Comparison of ENCODE assay signal across 20 cellular contexts in the genomic region with DNA sequence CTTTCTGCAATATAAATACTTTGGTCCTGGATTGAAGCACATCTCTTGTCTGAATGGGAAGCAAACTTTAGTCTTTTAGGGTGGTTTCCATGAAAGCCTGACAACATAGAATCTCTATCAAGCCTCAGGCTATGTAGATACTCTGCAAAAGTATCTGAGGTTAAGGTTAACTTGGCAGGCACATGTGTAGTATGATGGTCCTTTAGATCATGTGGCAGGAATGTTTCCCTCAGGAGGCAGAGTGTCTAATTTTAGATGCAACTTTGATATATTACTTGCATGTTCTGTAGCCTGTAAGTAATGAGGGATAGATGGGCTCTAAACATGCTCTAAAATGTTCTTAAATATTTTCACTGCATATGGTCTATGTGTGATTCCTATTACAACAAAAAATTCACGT.
"Had no signal": no experiment of that assay in that cellular context is flagged by ENCODE, and none has a peak within 500 bp of the region (broad histone marks: within the 10 kb centered on the region; RNA-seq: fewer than 3 reads in every experiment).

No MANE protein-coding gene starts in this region.

- FAIRE-seq: TTC549 had no signal

- H3K36me3 ChIP-seq: cardiac muscle cell, prostate gland, suprapubic skin, uterus had no signal

- H3K4me3 ChIP-seq: cardiac muscle cell, esophagus squamous epithelium, prostate gland, skin epidermis, suprapubic skin, transverse colon, uterus had no signal

- H3K4me1 ChIP-seq: prostate gland, uterus had no signal

- H3K27ac ChIP-seq: cardiac muscle cell, esophagus squamous epithelium, prostate gland, skin epidermis, suprapubic skin, transverse colon, uterus had no signal

- ATAC-seq: effector memory CD8-positive, alpha-beta T cell; right cardiac atrium; stimulated activated naive CD8-positive, alpha-beta T cell treated with anti-CD3 and anti-CD28 coated beads, Interleukin-15, amount 100 ng/mL, for 72 hours had no signal

- H3K9me3 ChIP-seq: esophagus squamous epithelium, prostate gland, suprapubic skin, transverse colon, uterus had no signal

- DNase-seq: activated CD4-positive, alpha-beta memory T cell treated with anti-CD3 and anti-CD28 coated beads for 36 hours; activated naive CD4-positive, alpha-beta T cell; activated naive CD8-positive, alpha-beta T cell treated with anti-CD3 and anti-CD28 coated beads, Interleukin-2, amount 10 ng/mL, durations not matched to agents 7 days and 5 days; activated T-cell treated with anti-CD3 and anti-CD28 coated beads for 4 hours; amygdala; dermis blood vessel endothelial cell; effector memory CD8-positive, alpha-beta T cell; esophagus squamous epithelium; naive B cell; right cardiac atrium; stimulated activated CD4-positive, alpha-beta T cell treated with anti-CD3 and anti-CD28 coated beads, Interleukin-15, amount 100 ng/mL, for 24 hours; stimulated activated CD4-positive, alpha-beta T cell treated with anti-CD3 and anti-CD28 coated beads, Interleukin-4, amount 100 ng/mL, for 1 hour; stimulated activated naive CD8-positive, alpha-beta T cell treated with anti-CD3 and anti-CD28 coated beads, Interleukin-15, amount 100 ng/mL, for 72 hours; transverse colon; uterus had no signal
